In the genomic region with DNA sequence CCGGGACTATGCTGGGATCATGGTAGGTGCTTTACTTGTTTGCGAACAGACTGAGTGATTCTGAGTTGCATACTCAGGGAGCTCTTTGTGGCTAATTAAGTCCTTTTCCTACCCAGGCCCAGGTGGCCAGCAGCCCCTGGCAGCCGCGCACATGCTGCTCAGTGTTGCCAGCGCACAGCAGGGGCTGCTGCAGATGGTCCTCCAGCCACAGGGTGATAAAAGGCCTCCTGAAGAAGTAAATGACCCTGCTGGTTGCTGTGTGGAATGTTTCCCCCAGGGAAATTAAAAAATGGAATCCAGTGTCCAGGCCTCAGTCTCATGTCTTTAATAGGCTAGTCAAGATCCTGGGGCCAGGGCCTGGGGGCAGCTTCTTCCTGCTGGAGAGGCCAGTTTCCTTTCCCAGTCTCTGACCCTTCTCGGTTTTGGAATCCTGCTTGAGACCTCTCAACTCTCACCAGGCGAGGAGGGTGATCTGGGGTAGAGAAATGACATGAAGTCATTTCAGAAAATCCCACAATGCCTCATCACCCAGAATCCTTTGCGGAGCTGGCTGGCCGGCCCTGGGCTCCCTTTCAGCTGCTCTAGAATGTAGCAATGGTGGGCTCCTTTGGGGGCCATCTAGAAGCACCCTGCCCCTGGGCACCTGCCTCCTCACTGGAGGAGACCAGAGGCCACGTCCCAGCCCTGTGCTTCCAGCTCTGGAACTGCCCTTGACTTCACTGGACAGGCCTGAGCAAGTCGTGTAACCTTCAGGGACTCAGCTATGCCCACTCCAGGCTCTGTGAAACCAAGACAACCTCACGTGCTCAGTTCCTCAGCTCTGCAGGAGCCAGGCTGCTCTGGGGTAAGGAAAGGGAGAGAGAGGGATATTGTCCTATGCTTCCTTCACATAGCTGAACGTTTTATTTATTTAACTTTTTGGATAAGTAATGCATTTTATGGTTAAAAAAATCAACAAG, we compare ENCODE assay signal across 11 cellular contexts.
DNase-seq lines count a peak whose midpoint lies in the region; ATAC-seq and TF ChIP-seq lines count a peak whose summit lies in the region.
"Had no signal": no experiment of that assay in that cellular context is flagged by ENCODE, and none has a peak within 500 bp of the region (broad histone marks: within the 10 kb centered on the region; RNA-seq: fewer than 3 reads in every experiment).

No MANE protein-coding gene starts in this region.

- no peak for ATAC-seq in HG03378 (IDR thresholded peaks at IDR 0.05; ENCODE audit: unreplicated experiment)
- ATAC-seq in activated CD8-positive, alpha-beta memory T cell treated with anti-CD3 and anti-CD28 coated beads, Interleukin-2, amount 10 ng/mL, durations not matched to agents 7 days and 5 days, result no peak

- peaks cover 3% of the 10 kb centered on the region for H3K9me3 Mint-ChIP-seq in nephron
- peaks cover 7% of the 10 kb centered on the region for H3K9me3 Mint-ChIP-seq in activated CD8-positive, alpha-beta memory T cell treated with anti-CD3 and anti-CD28 coated beads, Interleukin-2, amount 10 ng/mL, durations not matched to agents 7 days and 5 days (ENCODE audit: low read depth)

- H3K36me3 ChIP-seq in ascending aorta (no peaks in the 10 kb centered on the region), spleen (no peaks in the 10 kb centered on the region)

- CTCF ChIA-PET in activated CD8-positive, alpha-beta memory T cell treated with anti-CD3 and anti-CD28 coated beads, Interleukin-2, amount 10 ng/mL, durations not matched to agents 7 days and 5 days (lab: Charles Lee), result interaction anchor here (0.6 to 2.5 kb wide), 5 partner anchors 12 to 281 kb away, joined by 3 to 8 read pairs (median 5); no protein-coding TSS in a partner anchor

- H3K4me3 ChIP-seq in ascending aorta (no peak overlapping the region), spleen (no peak overlapping the region)

- H3K4me3 Mint-ChIP-seq in nephron, result no peak overlapping the region
- no peak overlapping the region for H3K4me3 Mint-ChIP-seq in activated CD8-positive, alpha-beta memory T cell treated with anti-CD3 and anti-CD28 coated beads, Interleukin-2, amount 10 ng/mL, durations not matched to agents 7 days and 5 days

- peaks cover 55% of the 10 kb centered on the region for H3K4me1 Mint-ChIP-seq in nephron
- peaks cover 36% of the 10 kb centered on the region for H3K4me1 Mint-ChIP-seq in activated CD8-positive, alpha-beta memory T cell treated with anti-CD3 and anti-CD28 coated beads, Interleukin-2, amount 10 ng/mL, durations not matched to agents 7 days and 5 days

- H3K36me3 Mint-ChIP-seq in nephron (ENCODE audit: low read depth), result peaks cover 4% of the 10 kb centered on the region
- H3K36me3 Mint-ChIP-seq in activated CD8-positive, alpha-beta memory T cell treated with anti-CD3 and anti-CD28 coated beads, Interleukin-2, amount 10 ng/mL, durations not matched to agents 7 days and 5 days, result peaks cover 8% of the 10 kb centered on the region
- H3K36me3 Mint-ChIP-seq: naive B cell, type B pancreatic cell had no signal

- intact Hi-C loops in ascending aorta (cut with DNase I), result loop anchor here (5.0 kb wide), 2 partner anchors 143 to 282 kb away; no protein-coding TSS in a partner anchor
- intact Hi-C loops in spleen (cut with DNase I; ENCODE audit: low total_unique reads), result no loop called here

- H3K27me3 Mint-ChIP-seq in nephron (ENCODE audit: low read depth), result peaks cover 11% of the 10 kb centered on the region
- no peaks in the 10 kb centered on the region for H3K27me3 Mint-ChIP-seq in activated CD8-positive, alpha-beta memory T cell treated with anti-CD3 and anti-CD28 coated beads, Interleukin-2, amount 10 ng/mL, durations not matched to agents 7 days and 5 days
- H3K27me3 Mint-ChIP-seq: type B pancreatic cell had no signal

- 80 to 89% (median 87%) methylated on average over 12 to 13 of the region's 13 CpGs for WGBS in spleen, 5 donors

- peak overlapping the region; percentile 84 to 85 for H3K27ac ChIP-seq in ascending aorta
- H3K27ac ChIP-seq in spleen, result peak overlapping the region in 1 of 8 donors; percentile 15

- TF ChIP-seq POLR2A in spleen (IDR thresholded peaks at IDR 0.05) (no peak), erythroblast (IDR thresholded peaks at IDR 0.05; ENCODE audit: low read length) (no peak)

- DNase-seq in COLO668 (lab: John Stamatoyannopoulos, UW; ENCODE audit: unreplicated experiment) (peak; percentile 22), NCI-H1417 (lab: John Stamatoyannopoulos, UW) (peak; percentile 69 to 97 (median 89)), ascending aorta (ENCODE audit: low spot score in 2 of 2) (peak in 1 of 2 donors; percentile 45), spleen (no peak), erythroblast (lab: John Stamatoyannopoulos, UW) (no peak)
- DNase-seq in activated CD8-positive, alpha-beta memory T cell treated with anti-CD3 and anti-CD28 coated beads, Interleukin-2, amount 10 ng/mL, durations not matched to agents 7 days and 5 days, result no peak
- DNase-seq: effector CD8-positive, alpha-beta T cell; naive B cell had no signal

- H3K27me3 ChIP-seq in ascending aorta, result no peaks in the 10 kb centered on the region
- H3K27me3 ChIP-seq in spleen (replicated peaks in 1 of 7), result peaks cover 0 to 11% (median 0%) of the 10 kb centered on the region in 7 donors

- no peak for TF ChIP-seq CTCF in ascending aorta (IDR thresholded peaks at IDR 0.05)
- no peak for TF ChIP-seq CTCF in nephron (IDR thresholded peaks at IDR 0.05; ENCODE audit: unreplicated experiment in 3 of 3)
- TF ChIP-seq CTCF in spleen (IDR thresholded peaks at IDR 0.05 in 8 of 11, conservative IDR thresholded peaks at IDR 0.05 in 3 of 11), result no peak

- H3K4me1 ChIP-seq in ascending aorta, result peaks cover 0 to 39% of the 10 kb centered on the region in 2 donors
- peaks cover 4 to 69% (median 30%) of the 10 kb centered on the region in 6 donors for H3K4me1 ChIP-seq in spleen

- H3K27ac Mint-ChIP-seq in nephron, result peak overlapping the region; percentile 97 to 100 (median 99)
- no peak overlapping the region for H3K27ac Mint-ChIP-seq in activated CD8-positive, alpha-beta memory T cell treated with anti-CD3 and anti-CD28 coated beads, Interleukin-2, amount 10 ng/mL, durations not matched to agents 7 days and 5 days
- H3K27ac Mint-ChIP-seq: naive B cell, type B pancreatic cell had no signal

- no peaks in the 10 kb centered on the region for H3K9me3 ChIP-seq in ascending aorta
- H3K9me3 ChIP-seq in spleen, result peaks cover 0 to 1% (median 0%) of the 10 kb centered on the region in 8 donors

Comparison
In these comparisons a context has a peak if more than half of its experiments do, and no peak if none do; other contexts are left out.
1. DNase-seq: peak in COLO668 (single experiment) and NCI-H1417 (3 of 3); none in spleen (single experiment), erythroblast (0 of 2) and activated CD8-positive, alpha-beta memory T cell treated with anti-CD3 and anti-CD28 coated beads, Interleukin-2, amount 10 ng/mL, durations not matched to agents 7 days and 5 days (single experiment).